Comparison of ENCODE assay signal across 8 cellular contexts in the genomic region with DNA sequence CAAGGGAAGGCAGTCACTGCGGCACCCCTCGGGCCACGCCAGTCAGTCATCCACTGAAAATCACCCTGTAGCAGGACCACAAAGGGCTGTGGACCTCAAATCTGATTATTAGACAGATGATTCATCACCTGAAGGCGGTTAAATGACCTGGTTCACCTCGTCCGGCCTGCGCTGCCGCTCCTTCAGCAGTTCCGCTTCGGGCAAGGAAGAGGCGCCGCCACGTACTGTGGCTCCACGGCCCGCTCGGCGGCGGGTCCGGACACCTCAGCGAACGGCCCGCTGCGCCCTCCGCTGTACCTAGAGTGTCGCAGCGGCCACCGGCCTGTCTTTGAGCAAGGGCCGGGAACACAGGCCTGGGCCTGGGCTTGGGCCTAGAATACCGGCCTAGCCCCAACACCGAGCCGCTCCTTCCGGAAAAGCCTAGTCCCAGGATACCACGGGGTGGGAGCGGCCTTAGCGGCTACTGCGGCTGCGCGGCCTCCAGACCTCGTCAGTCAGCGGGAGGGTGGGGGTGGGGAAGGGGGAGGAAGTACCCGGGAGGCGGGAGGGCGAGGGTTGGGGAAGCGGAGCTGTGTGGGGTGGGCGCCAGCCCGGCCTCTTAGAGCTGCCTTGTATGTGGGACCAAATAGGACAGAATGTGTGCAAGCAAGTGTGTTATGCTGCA. TPM values are rescaled to one million over a fixed set of nuclear protein-coding genes. Genes with fewer than 3 reads are reported as not detected.
DNase-seq lines count a peak whose midpoint lies in the region; ATAC-seq and TF ChIP-seq lines count a peak whose summit lies in the region.

Gene KLHL9 (minus strand): TSS at position 436 of the 664 bp plus-strand sequence. CDS start 545 bp downstream, outside the sequence.

- TF ChIP-seq POLR2A in GM10847 (IDR thresholded peaks at IDR 0.05; ENCODE audit: extremely low read depth, insufficient read length) = peak; percentile 79
- peak in 1 of 2 donors; percentile 47 for TF ChIP-seq POLR2A in vagina (IDR thresholded peaks at IDR 0.05)

- H3K4me3 ChIP-seq in rectal smooth muscle tissue (ENCODE audit: low read length) (peak within 1 kb of the TSS; percentile 100), vagina (peak within 1 kb of the TSS; percentile 84 to 90)

- H3K36me3 ChIP-seq in rectal smooth muscle tissue (ENCODE audit: control insufficient read depth, insufficient read depth, low read length) (peaks cover 5% of the 10 kb centered on the region), vagina (no peaks in the 10 kb centered on the region)

- ATAC-seq in HG02610 (IDR thresholded peaks at IDR 0.05; ENCODE audit: unreplicated experiment) = peak; percentile 91

- H3K4me1 ChIP-seq in rectal smooth muscle tissue (ENCODE audit: control insufficient read depth, insufficient read depth, low read length) (peaks cover 18% of the 10 kb centered on the region), vagina (peaks cover 44% of the 10 kb centered on the region)

- H3K27me3 ChIP-seq in rectal smooth muscle tissue (ENCODE audit: control insufficient read depth, insufficient read depth, low read length) = no peaks in the 10 kb centered on the region
- no peaks in the 10 kb centered on the region for H3K27me3 ChIP-seq in vagina

- intact Hi-C loops in vagina (cut with DNase I) = loop anchor here (10.0 kb wide), 1 partner anchor 470 kb away; the partner anchor contains the start of gene MTAP

- H3K27ac ChIP-seq in rectal smooth muscle tissue (ENCODE audit: low read depth, low read length) = peak within 1 kb of the TSS; percentile 95
- H3K27ac ChIP-seq in vagina = peak within 1 kb of the TSS; percentile 94

- DNase-seq in NCI-H1092 treated with DMSO at 0.1 percent for 48 hours (lab: John Stamatoyannopoulos, UW) = peak; percentile 95
- DNase-seq in T-helper 1 cell = peak; percentile 78 to 90 (median 82)
- DNase-seq in anterior cingulate cortex (lab: John Stamatoyannopoulos, UW) = peak; percentile 52 to 96 (median 90)
- peak; percentile 94 for DNase-seq in hepatic stellate cell (ENCODE audit: low spot score)
- DNase-seq in vagina (ENCODE audit: extremely low spot score in 2 of 2) = no peak

- no peaks in the 10 kb centered on the region for H3K9me3 ChIP-seq in vagina

- TF ChIP-seq CTCF in vagina (IDR thresholded peaks at IDR 0.05) = no peak

- H3K9ac ChIP-seq in rectal smooth muscle tissue (ENCODE audit: low read length) = peak within 1 kb of the TSS; percentile 100

RNA-seq across cellular contexts. Expression of gene KLHL9, which starts in this region (rescaled TPM):
- total RNA-seq in vagina = 22.3 TPM

Comparison
In these comparisons a context has a peak if more than half of its experiments do, and no peak if none do; other contexts are left out.
1. DNase-seq: peak in NCI-H1092 treated with DMSO at 0.1 percent for 48 hours (single experiment), T-helper 1 cell (5 of 5), anterior cingulate cortex (58 of 58) and hepatic stellate cell (single experiment); none in vagina (0 of 2).